14 cellular contexts compared by ENCODE assay signal in genomic region chr17:79039171-79039570, GRCh38. TPM values are rescaled to one million over a fixed set of nuclear protein-coding genes. Genes with fewer than 3 reads are reported as not detected.
DNase-seq lines count a peak whose midpoint lies in the region; ATAC-seq and TF ChIP-seq lines count a peak whose summit lies in the region.
"Had no signal": no experiment of that assay in that cellular context is flagged by ENCODE, and none has a peak within 500 bp of the region (broad histone marks: within the 10 kb centered on the region; RNA-seq: fewer than 3 reads in every experiment).

No MANE protein-coding gene starts in this region.

- in situ Hi-C loops in GM23248 (cut with MboI): no loop called here
- in situ Hi-C loops in mammary epithelial cell (cut with MboI; ENCODE audit: low sequenced_read_pairs in 2 of 2): no loop called here

- no peaks in the 10 kb centered on the region for H3K79me2 ChIP-seq in GM23248 (ENCODE audit: insufficient read depth)
- no peaks in the 10 kb centered on the region for H3K79me2 ChIP-seq in mammary epithelial cell (ENCODE audit: insufficient read depth, low read length)

- no peak for TF ChIP-seq CTCF in mammary epithelial cell (conservative IDR thresholded peaks at IDR 0.05 in 1 of 2, IDR thresholded peaks at IDR 0.05 in 1 of 2; ENCODE audit: extremely low read depth in 1 of 2, insufficient read depth in 1 of 2, low read depth in 1 of 2, low read length in 2 of 2)
- TF ChIP-seq CTCF in sigmoid colon (IDR thresholded peaks at IDR 0.05): no peak

- H3F3A ChIP-seq in GM23248 (ENCODE audit: insufficient read depth): peaks cover 41% of the 10 kb centered on the region

- peaks cover 35% of the 10 kb centered on the region for H3K4me1 ChIP-seq in GM23248 (ENCODE audit: insufficient read depth)
- peaks cover 40% of the 10 kb centered on the region for H3K4me1 ChIP-seq in mammary epithelial cell (ENCODE audit: insufficient read depth, low read length)
- H3K4me1 ChIP-seq in sigmoid colon: peaks cover 0 to 18% (median 2%) of the 10 kb centered on the region in 4 donors

- TF ChIP-seq EP300 in sigmoid colon (IDR thresholded peaks at IDR 0.05): no peak

- H3K9me3 Mint-ChIP-seq in stimulated activated memory B cell treated with anti-CD40 and anti-IgM and Interleukin-4, amounts not matched to agents 10 μg/mL and 1 μg/mL and 100 μg/mL, for 72 hours: no peaks in the 10 kb centered on the region
- H3K9me3 Mint-ChIP-seq: naive B cell had no signal

- H3K4me1 Mint-ChIP-seq in stimulated activated memory B cell treated with anti-CD40 and anti-IgM and Interleukin-4, amounts not matched to agents 10 μg/mL and 1 μg/mL and 100 μg/mL, for 72 hours: no peaks in the 10 kb centered on the region

- peak overlapping the region; percentile 43 for H3K4me2 ChIP-seq in GM23248 (ENCODE audit: unreplicated experiment)
- peak overlapping the region; percentile 34 for H3K4me2 ChIP-seq in mammary epithelial cell (ENCODE audit: insufficient read depth, low read depth, low read length)

- H2AFZ ChIP-seq in GM23248: peak overlapping the region; percentile 74
- no peak overlapping the region for H2AFZ ChIP-seq in mammary epithelial cell (ENCODE audit: low read depth, low read length)

- H3K36me3 Mint-ChIP-seq in stimulated activated memory B cell treated with anti-CD40 and anti-IgM and Interleukin-4, amounts not matched to agents 10 μg/mL and 1 μg/mL and 100 μg/mL, for 72 hours: no peaks in the 10 kb centered on the region
- H3K36me3 Mint-ChIP-seq: naive B cell had no signal

- DNase-seq in GM23248 (no peak), mammary epithelial cell (no peak), sigmoid colon (peak; percentile 36)
- DNase-seq: Calu3, naive B cell, NCI-H1694, NCI-H345, T-helper 2 cell had no signal

- peak overlapping the region; percentile 79 for H3K9ac ChIP-seq in GM23248
- H3K9ac ChIP-seq in mammary epithelial cell (ENCODE audit: insufficient read depth, low read length): peak overlapping the region; percentile 70

- ATAC-seq in stimulated activated memory B cell treated with anti-CD40 and anti-IgM and Interleukin-4, amounts not matched to agents 10 μg/mL and 1 μg/mL and 100 μg/mL, for 72 hours: no peak
- no peak for ATAC-seq in GM21423 (IDR thresholded peaks at IDR 0.05; ENCODE audit: unreplicated experiment)
- ATAC-seq in HG02763 (IDR thresholded peaks at IDR 0.05; ENCODE audit: unreplicated experiment): no peak
- ATAC-seq: left lobe of liver had no signal

- TF ChIP-seq POLR2A in sigmoid colon (IDR thresholded peaks at IDR 0.05): no peak

- no peak overlapping the region for H3K27ac Mint-ChIP-seq in stimulated activated memory B cell treated with anti-CD40 and anti-IgM and Interleukin-4, amounts not matched to agents 10 μg/mL and 1 μg/mL and 100 μg/mL, for 72 hours
- H3K27ac Mint-ChIP-seq: progenitor cell of endocrine pancreas had no signal

- dilution Hi-C loops in mammary epithelial cell (cut with HindIII; ENCODE audit: low sequenced_read_pairs): no loop called here

- CTCF ChIA-PET in mammary epithelial cell (lab: Charles Lee; ENCODE audit: low non-redundant PET): no interaction called here

- H4K20me1 ChIP-seq in GM23248 (ENCODE audit: insufficient read depth) (no peaks in the 10 kb centered on the region), mammary epithelial cell (ENCODE audit: insufficient read depth, low read length) (no peaks in the 10 kb centered on the region)

- intact Hi-C loops in mammary epithelial cell (cut with micrococcal nuclease) (no loop called here), sigmoid colon (cut with DNase I) (no loop called here)

- TSS peak; percentile 65 for BruUV-seq in mammary epithelial cell (replicated peaks; lab: Mats Ljungman, UMichigan)

- peaks cover 22% of the 10 kb centered on the region for H3K27me3 Mint-ChIP-seq in stimulated activated memory B cell treated with anti-CD40 and anti-IgM and Interleukin-4, amounts not matched to agents 10 μg/mL and 1 μg/mL and 100 μg/mL, for 72 hours

- H3K4me3 ChIP-seq in GM23248: no peak overlapping the region
- H3K4me3 ChIP-seq in mammary epithelial cell (replicated peaks in 1 of 3; ENCODE audit: insufficient read depth in 1 of 3, low read depth in 2 of 3, low read length in 3 of 3): no peak overlapping the region
- H3K4me3 ChIP-seq in sigmoid colon: no peak overlapping the region

- 86 to 87% methylated on average over 8 of the region's 8 CpGs for WGBS in GM23248 (ENCODE audit: low coverage in 1 of 2, low lambda C conversion rate in 2 of 2, missing lambda C conversion rate in 2 of 2), 2 experiments
- 98% methylated on average over 7 of the region's 8 CpGs for WGBS in mammary epithelial cell (ENCODE audit: low coverage, missing lambda C conversion rate)
- WGBS in sigmoid colon, 2 donors: 94 to 96% methylated on average over 8 of the region's 8 CpGs

- H3K27ac ChIP-seq in GM23248: peak overlapping the region; percentile 100
- H3K27ac ChIP-seq in mammary epithelial cell (ENCODE audit: insufficient read depth, low read depth, low read length): peak overlapping the region; percentile 93
- H3K27ac ChIP-seq in sigmoid colon: peak overlapping the region in 3 of 4 donors; percentile 31 to 69 (median 53)

- H3K36me3 ChIP-seq in GM23248 (ENCODE audit: low read depth): no peaks in the 10 kb centered on the region
- no peaks in the 10 kb centered on the region for H3K36me3 ChIP-seq in mammary epithelial cell (ENCODE audit: insufficient read depth, low read length)
- H3K36me3 ChIP-seq in sigmoid colon: no peaks in the 10 kb centered on the region

- no peaks in the 10 kb centered on the region for H3K27me3 ChIP-seq in GM23248 (replicated peaks; ENCODE audit: insufficient read depth)
- no peaks in the 10 kb centered on the region for H3K27me3 ChIP-seq in mammary epithelial cell (ENCODE audit: insufficient read depth, low read length)
- H3K27me3 ChIP-seq in sigmoid colon: no peaks in the 10 kb centered on the region

- no peaks in the 10 kb centered on the region for H3K9me2 ChIP-seq in GM23248 (ENCODE audit: insufficient read depth)

- no peak overlapping the region for H3K4me3 Mint-ChIP-seq in stimulated activated memory B cell treated with anti-CD40 and anti-IgM and Interleukin-4, amounts not matched to agents 10 μg/mL and 1 μg/mL and 100 μg/mL, for 72 hours

- H3K9me3 ChIP-seq in GM23248 (ENCODE audit: low read depth): no peaks in the 10 kb centered on the region
- H3K9me3 ChIP-seq in mammary epithelial cell (replicated peaks; ENCODE audit: insufficient read depth, low read length): no peaks in the 10 kb centered on the region
- no peaks in the 10 kb centered on the region for H3K9me3 ChIP-seq in sigmoid colon

RNA-seq across cellular contexts. Expression of gene C1QTNF1, which starts 15.2 kb away (rescaled TPM):
- 12.2 and 14.4 TPM in 2 replicates for total RNA-seq in GM23248 (2014; rRNA removed; shearing (Covaris generic))
- polyA plus RNA-seq in GM23248 (2016; fragmentation: Nextera tagmentation; extraction: Ambion mirVana): 5.7 and 6.1 TPM in 2 replicates
- 10 to 100 TPM; 13.2 to 22.0 TPM for total RNA-seq in mammary epithelial cell
- 10.4 TPM for polyA plus RNA-seq in mammary epithelial cell
- 10.4 TPM for polyA minus RNA-seq in mammary epithelial cell
- 10 to 100 TPM; 14.8 to 31.4 (median 26.2) TPM for total RNA-seq in sigmoid colon
- polyA plus RNA-seq in sigmoid colon: 10 to 100 TPM in 1 of 3 donors, 1 to 10 TPM in 2; 1.4 to 34.6 (median 4.8) TPM
- total RNA-seq: G401 had no signal

RNA-seq across cellular contexts. Expression of gene CANT1, which starts 29.6 kb away (rescaled TPM):
- 52.0 and 52.4 TPM in 2 replicates for total RNA-seq in GM23248 (2014; rRNA removed; shearing (Covaris generic))
- polyA plus RNA-seq in GM23248 (2016; fragmentation: Nextera tagmentation; extraction: Ambion mirVana): 44.8 and 46.2 TPM in 2 replicates
- 10 to 100 TPM; 54.5 to 86.5 TPM for total RNA-seq in mammary epithelial cell
- 61.6 TPM for polyA plus RNA-seq in mammary epithelial cell
- 59.7 TPM for polyA minus RNA-seq in mammary epithelial cell
- 10 to 100 TPM; 11.1 to 19.1 (median 13.4) TPM for total RNA-seq in sigmoid colon
- 100 to 1,000 TPM in 1 of 3 donors, 10 to 100 TPM in 2; 51.1 to 132 (median 60.3) TPM for polyA plus RNA-seq in sigmoid colon

RNA-seq across cellular contexts. Expression of gene ENGASE, which starts 35.5 kb away (rescaled TPM):
- total RNA-seq in GM23248 (2014; rRNA removed; shearing (Covaris generic)): 7.8 and 8.4 TPM in 2 replicates
- 4.3 and 5.1 TPM in 2 replicates for polyA plus RNA-seq in GM23248 (2016; fragmentation: Nextera tagmentation; extraction: Ambion mirVana)
- total RNA-seq in mammary epithelial cell: 10 to 100 TPM; 11.8 to 24.2 TPM
- 4.0 TPM for polyA plus RNA-seq in mammary epithelial cell
- polyA minus RNA-seq in mammary epithelial cell: 4.9 TPM
- total RNA-seq in sigmoid colon: 10 to 100 TPM; 14.3 to 26.3 (median 14.4) TPM
- polyA plus RNA-seq in sigmoid colon: 10 to 100 TPM in 2 of 3 donors, 1 to 10 TPM in 1; 7.2 to 55.9 (median 10.6) TPM

RNA-seq across cellular contexts. Expression of gene LGALS3BP, which starts 59.4 kb away (rescaled TPM):
- total RNA-seq in GM23248 (2014; rRNA removed; shearing (Covaris generic)): 8.3 and 8.8 TPM in 2 replicates
- polyA plus RNA-seq in GM23248 (2016; fragmentation: Nextera tagmentation; extraction: Ambion mirVana) (8.6 and 12.6 TPM in 2 replicates), mammary epithelial cell (109 TPM), sigmoid colon (100 to 1,000 TPM in 2 of 3 donors, 10 to 100 TPM in 1; 92.5 to 415 (median 138) TPM)
- total RNA-seq in mammary epithelial cell (100 to 1,000 TPM; 173 to 221 TPM), sigmoid colon (100 to 1,000 TPM; 134 to 277 (median 186) TPM)
- 167 TPM for polyA minus RNA-seq in mammary epithelial cell
